ENCODE assay signal across 21 cellular contexts in genomic region chr9:90871327-90871935, GRCh38.
DNase-seq lines count a peak whose midpoint lies in the region; ATAC-seq, FAIRE-seq and TF ChIP-seq lines count a peak whose summit lies in the region.
"Had no signal": no experiment of that assay in that cellular context is flagged by ENCODE, and none has a peak within 500 bp of the region (broad histone marks: within the 10 kb centered on the region; RNA-seq: fewer than 3 reads in every experiment).

No MANE protein-coding gene starts in this region.

- H3K27ac ChIP-seq in pancreas = no peak overlapping the region
- H3K27ac ChIP-seq: dorsolateral prefrontal cortex, left ventricle myocardium inferior, thyroid gland had no signal

- intact Hi-C loops in activated B cell treated with CpG ODN at 0.5 μM for 24 hours (cut with micrococcal nuclease) = loop anchor here (1.0 to 10.0 kb wide), 7 partner anchors 71 to 729 kb away; partner anchors contain the start of gene SYK
- intact Hi-C loops in mucosa of descending colon (cut with DNase I, micrococcal nuclease) = loop anchor here in 1 of 2 donors (10.0 kb wide), 1 partner anchor 97 kb away; no protein-coding TSS in a partner anchor
- intact Hi-C loops in pancreas (cut with DNase I) = no loop called here

- no peaks in the 10 kb centered on the region for H3K36me3 ChIP-seq in mucosa of descending colon (ENCODE audit: low read depth)
- H3K36me3 ChIP-seq in pancreas = no peaks in the 10 kb centered on the region
- H3K36me3 ChIP-seq: left ventricle myocardium inferior had no signal

- H3K9me3 ChIP-seq in mucosa of descending colon (no peaks in the 10 kb centered on the region), pancreas (no peaks in the 10 kb centered on the region)
- H3K9me3 ChIP-seq: left ventricle myocardium inferior, thyroid gland had no signal

- H3K4me3 ChIP-seq in mucosa of descending colon (no peak overlapping the region), pancreas (no peak overlapping the region)
- H3K4me3 ChIP-seq: dorsolateral prefrontal cortex, GM12878, left ventricle myocardium inferior, skin epidermis, thyroid gland had no signal

- whole genome bisulfite sequencing in pancreas, 2 donors = 52 to 64% methylated on average over 3 of the region's 3 CpGs

- peaks cover 78% of the 10 kb centered on the region for H3K36me3 Mint-ChIP-seq in activated B cell treated with CpG ODN at 0.5 μM for 24 hours (ENCODE audit: low read depth)
- H3K36me3 Mint-ChIP-seq: activated naive CD8-positive, alpha-beta T cell treated with anti-CD3 and anti-CD28 coated beads for 36 hours; WTC11 had no signal

- ATAC-seq in activated B cell treated with CpG ODN at 0.5 μM for 24 hours (ENCODE audit: low read depth) (no peak), mucosa of descending colon (no peak), pancreas (no peak)
- ATAC-seq: WTC11 had no signal

- peak overlapping the region; percentile 74 for H3K27ac Mint-ChIP-seq in activated B cell treated with CpG ODN at 0.5 μM for 24 hours
- H3K27ac Mint-ChIP-seq: activated naive CD8-positive, alpha-beta T cell treated with anti-CD3 and anti-CD28 coated beads for 36 hours; stimulated activated naive CD8-positive, alpha-beta T cell treated with anti-CD3 and anti-CD28 coated beads, Interleukin-15, Interleukin-2, amounts not matched to agents 100 ng/mL and 50 ng/mL, for 24 hours; WTC11 had no signal

- CTCF ChIA-PET in activated B cell treated with CpG ODN at 0.5 μM for 24 hours (lab: Charles Lee) = interaction anchor here (1.0 to 1.7 kb wide), 8 partner anchors 11 to 730 kb away, joined by 3 to 6 read pairs (median 4); no protein-coding TSS in a partner anchor

- peak; percentile 12 for DNase-seq in AG08395 (ENCODE audit: low spot score)
- no peak for DNase-seq in GM12892 (ENCODE audit: insufficient read length)
- no peak for DNase-seq in activated B cell treated with CpG ODN at 0.5 μM for 24 hours
- no peak for DNase-seq in mucosa of descending colon
- no peak for DNase-seq in pancreas
- DNase-seq in ecto neural progenitor cell (ENCODE audit: low spot score) = no peak
- no peak for DNase-seq in activated CD4-positive, alpha-beta T cell treated with anti-CD3 and anti-CD28 coated beads for 1 hour
- no peak for DNase-seq in anterior cingulate cortex (lab: John Stamatoyannopoulos, UW)
- DNase-seq: activated effector memory CD4-positive, alpha-beta T cell treated with Interleukin-2 at 50 U/mL for 16 hours; left ventricle myocardium inferior; NCI-H510A; Right ventricle myocardium superior had no signal

- TF ChIP-seq CTCF in activated B cell treated with CpG ODN at 0.5 μM for 24 hours (IDR thresholded peaks at IDR 0.05) = no peak
- peak; percentile 6 for TF ChIP-seq CTCF in mucosa of descending colon (IDR thresholded peaks at IDR 0.05)
- peak in 1 of 4 donors; percentile 7 for TF ChIP-seq CTCF in pancreas (IDR thresholded peaks at IDR 0.05)

- POLR2A ChIA-PET in activated B cell treated with CpG ODN at 0.5 μM for 24 hours (lab: Charles Lee) = interaction anchor here (1.5 kb wide), 1 partner anchor 102 kb away, joined by 3 read pairs; no protein-coding TSS in a partner anchor

- H3K4me1 ChIP-seq in mucosa of descending colon (ENCODE audit: low read depth) (no peaks in the 10 kb centered on the region), pancreas (no peaks in the 10 kb centered on the region)
- H3K4me1 ChIP-seq: left ventricle myocardium inferior, thyroid gland had no signal

- no peak for TF ChIP-seq POLR2A in GM12892 (IDR thresholded peaks at IDR 0.05; ENCODE audit: low read depth, low read length)

- H3K27me3 ChIP-seq in pancreas = no peaks in the 10 kb centered on the region
- H3K27me3 ChIP-seq: thyroid gland had no signal

- H3K27me3 Mint-ChIP-seq in activated B cell treated with CpG ODN at 0.5 μM for 24 hours = no peaks in the 10 kb centered on the region
- H3K27me3 Mint-ChIP-seq: activated naive CD8-positive, alpha-beta T cell treated with anti-CD3 and anti-CD28 coated beads for 36 hours; naive B cell had no signal

- H3K9me3 Mint-ChIP-seq in activated B cell treated with CpG ODN at 0.5 μM for 24 hours = no peaks in the 10 kb centered on the region
- H3K9me3 Mint-ChIP-seq: activated naive CD8-positive, alpha-beta T cell treated with anti-CD3 and anti-CD28 coated beads for 36 hours; naive B cell; stimulated activated naive CD8-positive, alpha-beta T cell treated with anti-CD3 and anti-CD28 coated beads, Interleukin-15, Interleukin-2, amounts not matched to agents 100 ng/mL and 50 ng/mL, for 24 hours; WTC11 had no signal

- peak; percentile 24 for FAIRE-seq in GM12892 (lab: Jason Lieb, UNC)
- no peak for FAIRE-seq in pancreas (lab: Jason Lieb, UNC)
- FAIRE-seq: astrocyte had no signal

- no peak overlapping the region for H3K4me3 Mint-ChIP-seq in activated B cell treated with CpG ODN at 0.5 μM for 24 hours
- H3K4me3 Mint-ChIP-seq: activated naive CD8-positive, alpha-beta T cell treated with anti-CD3 and anti-CD28 coated beads for 36 hours; naive B cell; stimulated activated naive CD8-positive, alpha-beta T cell treated with anti-CD3 and anti-CD28 coated beads, Interleukin-15, Interleukin-2, amounts not matched to agents 100 ng/mL and 50 ng/mL, for 24 hours; WTC11 had no signal

- peaks cover 4% of the 10 kb centered on the region for H3K4me1 Mint-ChIP-seq in activated B cell treated with CpG ODN at 0.5 μM for 24 hours
- H3K4me1 Mint-ChIP-seq: activated naive CD8-positive, alpha-beta T cell treated with anti-CD3 and anti-CD28 coated beads for 36 hours had no signal
